ENCODE assay signal across 25 cellular contexts in the genomic region with DNA sequence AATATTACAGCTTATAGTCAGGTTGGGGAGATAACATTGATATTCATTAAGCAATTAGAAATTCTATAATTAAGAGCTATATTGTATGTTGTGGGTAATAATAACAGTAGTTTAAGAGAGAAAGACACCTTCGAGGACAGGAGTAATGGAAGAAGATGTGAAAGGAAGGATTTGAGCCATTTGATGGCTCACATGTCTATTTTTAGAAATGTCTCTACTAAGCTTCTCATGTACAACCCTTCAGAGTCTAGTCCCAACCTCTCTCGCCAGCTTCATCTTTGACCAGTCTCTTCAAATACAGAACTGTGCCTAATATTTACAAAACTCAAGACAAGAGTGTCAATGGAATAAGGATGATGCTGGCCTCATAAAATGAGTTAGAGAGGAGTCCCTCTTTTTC.
"Had no signal": no experiment of that assay in that cellular context is flagged by ENCODE, and none has a peak within 500 bp of the region (broad histone marks: within the 10 kb centered on the region; RNA-seq: fewer than 3 reads in every experiment).

No MANE protein-coding gene starts in this region.

- ATAC-seq: naive thymus-derived CD8-positive, alpha-beta T cell; natural killer cell treated with Interleukin-12 subunit alpha and Interleukin-12 subunit beta and Interleukin-15 and Interleukin-18, amount 100 ng/mL, for 72 hours; pancreas; right cardiac atrium; right lobe of liver; stimulated activated effector memory CD8-positive, alpha-beta T cell treated with anti-CD3 and anti-CD28 coated beads, Interleukin-12 subunit alpha, Interleukin-12 subunit beta, amount 100 ng/mL, for 72 hours; stimulated activated naive B cell treated with anti-CD40 and anti-IgM and Interleukin-4, amounts not matched to agents 10 μg/mL and 1 μg/mL and 100 μg/mL, for 72 hours had no signal

- H3K27ac ChIP-seq: neutrophil, pancreas, prostate gland, right lobe of liver, sigmoid colon, stomach, thoracic aorta, thyroid gland, tibial nerve, upper lobe of left lung, vagina had no signal

- H3K9me3 ChIP-seq: neutrophil, pancreas, prostate gland, right lobe of liver, sigmoid colon, stomach, thoracic aorta, thyroid gland, upper lobe of left lung, vagina had no signal

- H3K36me3 ChIP-seq: neutrophil, pancreas, prostate gland, right lobe of liver, sigmoid colon, stomach, thoracic aorta, thyroid gland, tibial nerve, upper lobe of left lung, vagina had no signal

- H3K27me3 ChIP-seq: neutrophil, pancreas, right lobe of liver, sigmoid colon, stomach, thyroid gland, tibial nerve, upper lobe of left lung, vagina had no signal

- H3K4me1 ChIP-seq: pancreas, prostate gland, right lobe of liver, sigmoid colon, stomach, thyroid gland, tibial nerve, upper lobe of left lung, vagina had no signal

- H3K4me3 ChIP-seq: pancreas, prostate gland, right lobe of liver, sigmoid colon, stomach, thoracic aorta, thyroid gland, tibial nerve, upper lobe of left lung, vagina had no signal

- DNase-seq: naive thymus-derived CD8-positive, alpha-beta T cell; nephron progenitor cell; nucleus accumbens; pancreas; right cardiac atrium; right lobe of liver; sigmoid colon; small intestine; stimulated activated CD4-positive, alpha-beta T cell treated with anti-CD3 and anti-CD28 coated beads, Interleukin-15, amount 100 ng/mL, for 24 hours; stimulated activated CD4-positive, alpha-beta T cell treated with anti-CD3 and anti-CD28 coated beads, Interleukin-2, amount 100 ng/mL, for 24 hours; stimulated activated CD4-positive, alpha-beta T cell treated with anti-CD3 and anti-CD28 coated beads, Interleukin-2, amount 100 ng/mL, for 48 hours; stimulated activated CD4-positive, alpha-beta T cell treated with anti-CD3 and anti-CD28 coated beads, Interleukin-4, amount 100 ng/mL, for 24 hours; stimulated activated naive B cell treated with anti-CD40 and anti-IgM and Interleukin-4, amounts not matched to agents 10 μg/mL and 1 μg/mL and 100 μg/mL, for 72 hours; stimulated activated naive CD4-positive, alpha-beta T cell treated with Interleukin-2 at 50 U/mL for 16 hours; stomach; thyroid gland; trophoblast cell; upper lobe of left lung had no signal
